In genomic region chr9:129023908-129024233, GRCh38 we compare ENCODE assay signal across 13 cellular contexts. TPM values are rescaled to one million over a fixed set of nuclear protein-coding genes. Genes with fewer than 3 reads are reported as not detected.
A peak's percentile ranks its signal among the peaks of the same experiment; 100 is the strongest.
DNase-seq lines count a peak whose midpoint lies in the region; ATAC-seq, FAIRE-seq and TF ChIP-seq lines count a peak whose summit lies in the region.
"Had no signal": no experiment of that assay in that cellular context is flagged by ENCODE, and none has a peak within 500 bp of the region (broad histone marks: within the 10 kb centered on the region; RNA-seq: fewer than 3 reads in every experiment).

No MANE protein-coding gene starts in this region.

- H4K8ac ChIP-seq in mesendoderm (ENCODE audit: low read depth, low read length): no peak overlapping the region

- no peak for FAIRE-seq in K562 (lab: Jason Lieb, UNC)

- H3K27me3 ChIP-seq in K562 (ENCODE audit: control insufficient read depth in 2 of 2, insufficient read depth in 2 of 2, low read length in 2 of 2): no peaks in the 10 kb centered on the region
- H3K27me3 ChIP-seq in mesendoderm (ENCODE audit: insufficient read depth, low read length, poor library complexity): no peaks in the 10 kb centered on the region
- no peaks in the 10 kb centered on the region for H3K27me3 ChIP-seq in stomach
- H3K27me3 ChIP-seq: cardiac muscle cell, heart left ventricle, tibial artery had no signal

- H3K27ac Mint-ChIP-seq in T-cell (no peak overlapping the region), Calu3 (ENCODE audit: unreplicated experiment) (no peak overlapping the region)

- H4K20me1 ChIP-seq in K562 (replicated peaks; ENCODE audit: control insufficient read depth, insufficient read depth, low read length): no peaks in the 10 kb centered on the region

- TF ChIP-seq EP300 in K562 (IDR thresholded peaks at IDR 0.05; ENCODE audit: low read length): no peak
- TF ChIP-seq EP300 in stomach (IDR thresholded peaks at IDR 0.05): no peak

- H4K5ac ChIP-seq in mesendoderm (ENCODE audit: low read length): no peak overlapping the region

- H2BK15ac ChIP-seq in mesendoderm (replicated peaks; ENCODE audit: low read depth): no peak overlapping the region

- in situ Hi-C loops in K562 (cut with MboI): no loop called here

- CTCF ChIA-PET in HEK293 (lab: Yijun Ruan, JAX): interaction anchor here (0.8 to 4.0 kb wide), 3 partner anchors 18 to 96 kb away, joined by 3 to 31 read pairs (median 3); no protein-coding TSS in a partner anchor
- CTCF ChIA-PET in K562 (lab: Yijun Ruan, JAX; ENCODE audit: low intra/inter-chr PET ratio): no interaction called here
- CTCF ChIA-PET in T-cell (lab: Charles Lee): interaction anchor here in 1 of 2 donors (0.6 kb wide), 1 partner anchor 667 kb away, joined by 5 read pairs; no protein-coding TSS in a partner anchor
- CTCF ChIA-PET in Calu3 (lab: Charles Lee): interaction anchor here (0.6 to 0.7 kb wide), 2 partner anchors 31 to 149 kb away, joined by 3 to 8 read pairs; no protein-coding TSS in a partner anchor

- H3K4me1 ChIP-seq in HEK293 (ENCODE audit: control insufficient read depth, insufficient read depth, low read length) (no peaks in the 10 kb centered on the region), K562 (replicated peaks in 1 of 2; ENCODE audit: control insufficient read depth in 2 of 2, insufficient read depth in 2 of 2, low read length in 2 of 2) (peaks cover 42 to 68% of the 10 kb centered on the region in 2 experiments), mesendoderm (ENCODE audit: control insufficient read depth, low read depth, low read length) (peaks cover 3% of the 10 kb centered on the region), stomach (peaks cover 39 to 65% (median 57%) of the 10 kb centered on the region in 4 donors)

- H3K9me3 Mint-ChIP-seq in T-cell: no peaks in the 10 kb centered on the region
- no peaks in the 10 kb centered on the region for H3K9me3 Mint-ChIP-seq in Calu3 (ENCODE audit: low read depth, unreplicated experiment)

- H3K4me1 Mint-ChIP-seq in T-cell: peaks cover 29 to 40% (median 37%) of the 10 kb centered on the region in 3 donors
- peaks cover 14% of the 10 kb centered on the region for H3K4me1 Mint-ChIP-seq in Calu3 (ENCODE audit: low read depth, unreplicated experiment)

- H3K4me3 ChIP-seq in HEK293 (ENCODE audit: low read depth, low read length) (no peak overlapping the region), K562 (no peak overlapping the region), mesendoderm (ENCODE audit: low read length) (no peak overlapping the region), stomach (no peak overlapping the region)
- H3K4me3 ChIP-seq: cardiac muscle cell, heart left ventricle, tibial artery had no signal

- H3K4ac ChIP-seq in mesendoderm (ENCODE audit: low read depth, low read length): no peak overlapping the region

- no peak for DNase-seq in K562 (ENCODE audit: extremely low read depth in 1 of 4, low spot score in 3 of 4)
- no peak for DNase-seq in mesendoderm
- DNase-seq in stomach: no peak
- no peak for DNase-seq in NCI-H2081 (lab: John Stamatoyannopoulos, UW)
- no peak for DNase-seq in T-cell
- no peak for DNase-seq in Calu3
- DNase-seq in NCI-H524 treated with DMSO at 0.1 percent for 48 hours (lab: John Stamatoyannopoulos, UW): no peak
- DNase-seq: activated naive CD4-positive, alpha-beta T cell treated with anti-CD3 and anti-CD28 coated beads, Interleukin-2, amount 50 U/mL, for 16 hours; T-helper 2 cell had no signal

- BruUV-seq in K562 (replicated peaks; lab: Mats Ljungman, UMichigan): no TSS peak
- no TSS peak for BruUV-seq in Calu3 (replicated peaks; lab: Mats Ljungman, UMichigan)

- H3K36me3 Mint-ChIP-seq in T-cell (peaks cover 2% of the 10 kb centered on the region), Calu3 (ENCODE audit: insufficient read depth, unreplicated experiment) (peaks cover 25% of the 10 kb centered on the region)

- no peak overlapping the region for H2AK5ac ChIP-seq in mesendoderm (ENCODE audit: low read length)

- H3K79me2 ChIP-seq in K562 (ENCODE audit: control insufficient read depth, insufficient read depth, low read length): peaks cover 62% of the 10 kb centered on the region
- H3K79me2 ChIP-seq in mesendoderm (ENCODE audit: control insufficient read depth, insufficient read depth, low read length): peaks cover 10% of the 10 kb centered on the region

- H3K9ac ChIP-seq in K562 (ENCODE audit: insufficient read depth in 1 of 2, low read depth in 2 of 2, low read length in 2 of 2) (peak overlapping the region; percentile 63 to 71; a peak in 3 of 4 replicates), mesendoderm (ENCODE audit: low read length) (peak overlapping the region; percentile 21)

- intact Hi-C loops in K562 (cut with micrococcal nuclease): no loop called here
- intact Hi-C loops in stomach (cut with DNase I; ENCODE audit: low total_unique reads): no loop called here
- intact Hi-C loops in Calu3 (cut with micrococcal nuclease; ENCODE audit: unreplicated experiment): no loop called here

- no peak overlapping the region for H3K23ac ChIP-seq in mesendoderm (ENCODE audit: low read length)

- H3K27me3 Mint-ChIP-seq in T-cell: no peaks in the 10 kb centered on the region
- no peaks in the 10 kb centered on the region for H3K27me3 Mint-ChIP-seq in Calu3 (ENCODE audit: unreplicated experiment)

- ATAC-seq in K562 (peak; percentile 3), T-cell (replicated peaks in 1 of 4) (no peak)

- H3K27ac ChIP-seq in HEK293 (ENCODE audit: extremely low read depth, low read depth, low read length) (no peak overlapping the region), K562 (ENCODE audit: extremely low read depth, low read depth, low read length) (peak overlapping the region; percentile 76), mesendoderm (ENCODE audit: low read depth, low read length) (peak overlapping the region; percentile 2), stomach (peak overlapping the region in 4 of 5 donors; percentile 57 to 87 (median 66))
- H3K27ac ChIP-seq: cardiac muscle cell, tibial artery had no signal

- no peak overlapping the region for H3K18ac ChIP-seq in mesendoderm (ENCODE audit: low read length)

- H3K9me3 ChIP-seq in HEK293 (ENCODE audit: control insufficient read depth, insufficient read depth, low read depth, low read length) (no peaks in the 10 kb centered on the region), K562 (replicated peaks; ENCODE audit: control insufficient read depth, insufficient read depth, low read depth, low read length) (no peaks in the 10 kb centered on the region), stomach (no peaks in the 10 kb centered on the region)
- H3K9me3 ChIP-seq: heart left ventricle, tibial artery had no signal

- 9% methylated on average over 4 of the region's 4 CpGs for WGBS in K562 (ENCODE audit: insufficient coverage, low coverage, missing lambda C conversion rate)
- no CpG with 5 or more reads among the region's 4 CpGs for WGBS in mesendoderm (ENCODE audit: extremely low coverage, insufficient coverage, low lambda C conversion rate)
- WGBS in stomach, 5 donors: 48 to 68% (median 60%) methylated on average over 4 of the region's 4 CpGs

- no peak overlapping the region for H3K4me3 Mint-ChIP-seq in T-cell
- H3K4me3 Mint-ChIP-seq in Calu3 (ENCODE audit: low read depth, unreplicated experiment): no peak overlapping the region

- H2BK120ac ChIP-seq in mesendoderm (ENCODE audit: low read depth, low read length): no peak overlapping the region

- H2BK5ac ChIP-seq in mesendoderm (ENCODE audit: low read length): no peak overlapping the region

- TF ChIP-seq POLR2A in K562 (conservative IDR thresholded peaks at IDR 0.05) (no peak), stomach (IDR thresholded peaks at IDR 0.05) (no peak)

- peak overlapping the region; percentile 38 for H3K56ac ChIP-seq in mesendoderm (ENCODE audit: low read length)

- H3K9me1 ChIP-seq in K562 (ENCODE audit: control insufficient read depth, insufficient read depth, low read length): peaks cover 8% of the 10 kb centered on the region

- TF ChIP-seq CTCF in HEK293 (tag by site-specific recombination; IDR thresholded peaks at IDR 0.05) (no peak), K562 (IDR thresholded peaks at IDR 0.05 in 2 of 3, conservative IDR thresholded peaks at IDR 0.05 in 1 of 3; ENCODE audit: insufficient read depth in 2 of 3, low read depth in 1 of 3, low read length in 3 of 3) (no peak), stomach (IDR thresholded peaks at IDR 0.05) (no peak), Calu3 (IDR thresholded peaks at IDR 0.05; ENCODE audit: unreplicated experiment) (no peak)

- H3K4me2 ChIP-seq in K562 (ENCODE audit: insufficient read depth, low read length) (peak overlapping the region; percentile 65), mesendoderm (ENCODE audit: low read length) (no peak overlapping the region)

- no peak overlapping the region for H2AFZ ChIP-seq in K562 (ENCODE audit: low read depth, low read length)

- TF ChIP-seq RAD21 in K562 (CRISPR knock-in tag; conservative IDR thresholded peaks at IDR 0.05 in 1 of 2, IDR thresholded peaks at IDR 0.05 in 1 of 2): no peak

- POLR2A ChIA-PET in HEK293 (lab: Yijun Ruan, JAX) (interaction anchor here (0.9 to 2.0 kb wide), 6 partner anchors 9 to 75 kb away, joined by 3 to 7 read pairs (median 4); partner anchors contain the start of genes DOLPP1 and MIGA2), K562 (lab: Yijun Ruan, JAX) (interaction anchor here (0.5 to 3.0 kb wide), 5 partner anchors 11 to 150 kb away, joined by 3 to 15 read pairs (median 4); no protein-coding TSS in a partner anchor), T-cell (lab: Charles Lee) (interaction anchor here in 1 of 2 donors (0.7 kb wide), 1 partner anchor 295 kb away, joined by 7 read pairs; no protein-coding TSS in a partner anchor)

- H3K36me3 ChIP-seq in HEK293 (ENCODE audit: control insufficient read depth in 2 of 2, insufficient read depth in 1 of 2, low read length in 2 of 2) (peaks cover 2 to 6% of the 10 kb centered on the region in 2 experiments; a peak in 2 of 3 replicates), K562 (ENCODE audit: control insufficient read depth, insufficient read depth, low read length) (peaks cover 25% of the 10 kb centered on the region; the same call in 1 of the 3 replicates), mesendoderm (ENCODE audit: control insufficient read depth, insufficient read depth, low read length) (no peaks in the 10 kb centered on the region), stomach (peaks cover 0 to 22% (median 18%) of the 10 kb centered on the region in 4 donors)
- H3K36me3 ChIP-seq: cardiac muscle cell had no signal

- peaks cover 16% of the 10 kb centered on the region for H3K79me1 ChIP-seq in mesendoderm (ENCODE audit: low read length)

RNA-seq across cellular contexts. Expression of gene SH3GLB2, which starts 4.3 kb away (rescaled TPM):
- 56.9 and 171 TPM in 2 replicates for total RNA-seq in K562 (2011; cell fraction: chromatin; rRNA removed; ENCODE audit: low replicate concordance)
- 132 and 142 TPM in 2 replicates for total RNA-seq in K562 (2011; cell fraction: nucleolus; rRNA removed)
- total RNA-seq in K562 (2011; cell fraction: nucleoplasm; rRNA removed): 83.5 and 91.6 TPM in 2 replicates
- total RNA-seq in K562 (2014; rRNA removed) (58.8 and 72.7 TPM in 2 replicates), K562 (2014; rRNA removed; fragmentation: Illumina TruSeq; extraction: Trizol) (17.3 and 23.0 TPM in 2 replicates), K562 (2015; rRNA removed; fragmentation: Illumina TruSeq; extraction: Trizol) (35.2 and 35.9 TPM in 2 replicates), K562 (2021) (88.4 and 90.2 TPM in 2 replicates), stomach (100 to 1,000 TPM in 4 of 5 donors, 10 to 100 TPM in 1; 50.5 to 408 (median 138) TPM), T-cell (100 to 1,000 TPM in 3 of 5 donors, 10 to 100 TPM in 2; 85.8 to 140 (median 131) TPM), Calu3 (2022) (66.5 and 83.8 TPM in 2 replicates)
- polyA plus RNA-seq in K562 (2011; rRNA removed) (60.6 and 64.2 TPM in 2 replicates), K562 (2014; fragmentation: Illumina TruSeq; extraction: Trizol) (63.3 and 68.6 TPM in 2 replicates), K562 (2014; fragmentation: Nextera tagmentation; extraction: Ambion mirVana) (under 1 TPM; 0.20 to 0.98 TPM), K562 (2014; rRNA removed) (118 and 124 TPM in 2 replicates), stomach (100 to 1,000 TPM in 2 of 3 donors, 10 to 100 TPM in 1; 58.2 to 113 (median 102) TPM)
- polyA plus RNA-seq in K562 (2011; cell fraction: cytosol; rRNA removed): 57.8 and 99.1 TPM in 2 replicates
- 381 and 681 TPM in 2 replicates for polyA plus RNA-seq in K562 (2011; cell fraction: nucleus; rRNA removed)
- 72.8 and 106 TPM in 2 replicates for polyA plus RNA-seq in K562 (2012)
- 7.6 and 15.5 TPM in 2 replicates for polyA minus RNA-seq in K562 (2011; rRNA and poly(A)+ RNA removed)
- 24.0 and 25.5 TPM in 2 replicates for polyA minus RNA-seq in K562 (2011; cell fraction: cytosol; rRNA and poly(A)+ RNA removed)
- 32.9 and 40.3 TPM in 2 replicates for polyA minus RNA-seq in K562 (2011; cell fraction: nucleus; rRNA and poly(A)+ RNA removed)
- polyA plus RNA-seq in mesendoderm (2013, experiment 1 of 2): 16.9 TPM
- 19.5 TPM for polyA plus RNA-seq in mesendoderm (2013, experiment 2 of 2)

RNA-seq across cellular contexts. Expression of gene MIGA2, which starts 12.6 kb away (rescaled TPM):
- total RNA-seq in K562 (2011; cell fraction: chromatin; rRNA removed; ENCODE audit: low replicate concordance): 92.3 and 308 TPM in 2 replicates
- 215 and 248 TPM in 2 replicates for total RNA-seq in K562 (2011; cell fraction: nucleolus; rRNA removed)
- 114 and 139 TPM in 2 replicates for total RNA-seq in K562 (2011; cell fraction: nucleoplasm; rRNA removed)
- 25.4 and 30.5 TPM in 2 replicates for total RNA-seq in K562 (2014; rRNA removed)
- 5.3 and 7.3 TPM in 2 replicates for total RNA-seq in K562 (2014; rRNA removed; fragmentation: Illumina TruSeq; extraction: Trizol)
- 18.0 and 22.7 TPM in 2 replicates for total RNA-seq in K562 (2015; rRNA removed; fragmentation: Illumina TruSeq; extraction: Trizol)
- 47.6 and 49.4 TPM in 2 replicates for total RNA-seq in K562 (2021)
- polyA plus RNA-seq in K562 (2011; rRNA removed): 19.8 and 37.8 TPM in 2 replicates
- 19.0 and 25.6 TPM in 2 replicates for polyA plus RNA-seq in K562 (2011; cell fraction: cytosol; rRNA removed)
- 374 and 378 TPM in 2 replicates for polyA plus RNA-seq in K562 (2011; cell fraction: nucleus; rRNA removed)
- polyA plus RNA-seq in K562 (2012): 25.3 and 34.3 TPM in 2 replicates
- 15.2 and 25.9 TPM in 2 replicates for polyA plus RNA-seq in K562 (2014; fragmentation: Illumina TruSeq; extraction: Trizol)
- under 1 TPM; 0.15 to 0.77 TPM for polyA plus RNA-seq in K562 (2014; fragmentation: Nextera tagmentation; extraction: Ambion mirVana)
- polyA plus RNA-seq in K562 (2014; rRNA removed): 51.4 and 54.1 TPM in 2 replicates
- polyA minus RNA-seq in K562 (2011; rRNA and poly(A)+ RNA removed): 7.0 and 8.3 TPM in 2 replicates
- polyA minus RNA-seq in K562 (2011; cell fraction: cytosol; rRNA and poly(A)+ RNA removed): 10.7 and 12.7 TPM in 2 replicates
- polyA minus RNA-seq in K562 (2011; cell fraction: nucleus; rRNA and poly(A)+ RNA removed): 52.0 and 76.5 TPM in 2 replicates
- polyA plus RNA-seq in mesendoderm (2013, experiment 1 of 2): 8.8 TPM
- polyA plus RNA-seq in mesendoderm (2013, experiment 2 of 2): 8.6 TPM
- 100 to 1,000 TPM in 1 of 5 donors, 10 to 100 TPM in 4; 34.5 to 175 (median 49.0) TPM for total RNA-seq in stomach
- polyA plus RNA-seq in stomach: 10 to 100 TPM in 2 of 3 donors, 1 to 10 TPM in 1; 9.0 to 28.2 (median 10.4) TPM
- 10 to 100 TPM; 60.8 to 95.7 (median 83.4) TPM for total RNA-seq in T-cell
- 17.8 and 21.2 TPM in 2 replicates for total RNA-seq in Calu3 (2022)

RNA-seq across cellular contexts. Expression of gene DOLPP1, which starts 57.0 kb away (rescaled TPM):
- 25.1 and 61.9 TPM in 2 replicates for total RNA-seq in K562 (2011; cell fraction: chromatin; rRNA removed; ENCODE audit: low replicate concordance)
- 71.3 and 71.4 TPM in 2 replicates for total RNA-seq in K562 (2011; cell fraction: nucleolus; rRNA removed)
- total RNA-seq in K562 (2011; cell fraction: nucleoplasm; rRNA removed): 60.4 and 62.9 TPM in 2 replicates
- total RNA-seq in K562 (2014; rRNA removed) (25.2 and 28.7 TPM in 2 replicates), K562 (2014; rRNA removed; fragmentation: Illumina TruSeq; extraction: Trizol) (16.1 and 20.1 TPM in 2 replicates), K562 (2015; rRNA removed; fragmentation: Illumina TruSeq; extraction: Trizol) (29.8 and 30.5 TPM in 2 replicates), K562 (2021) (37.5 and 39.8 TPM in 2 replicates), stomach (10 to 100 TPM in 4 of 5 donors, 1 to 10 TPM in 1; 5.5 to 84.0 (median 17.4) TPM), T-cell (10 to 100 TPM in 3 of 5 donors, 1 to 10 TPM in 2; 5.1 to 14.4 (median 11.8) TPM), Calu3 (2022) (14.4 and 16.1 TPM in 2 replicates)
- polyA plus RNA-seq in K562 (2011; rRNA removed) (33.4 and 36.2 TPM in 2 replicates), K562 (2014; fragmentation: Illumina TruSeq; extraction: Trizol) (34.6 and 38.7 TPM in 2 replicates), K562 (2014; fragmentation: Nextera tagmentation; extraction: Ambion mirVana) (10 to 100 TPM in 1 of 2 experiments, 1 to 10 TPM in 1; 3.0 to 19.2 TPM), K562 (2014; rRNA removed) (36.5 and 40.5 TPM in 2 replicates), stomach (10 to 100 TPM in 1 of 3 donors, 1 to 10 TPM in 2; 3.4 to 11.4 (median 8.3) TPM)
- 45.2 and 65.3 TPM in 2 replicates for polyA plus RNA-seq in K562 (2011; cell fraction: cytosol; rRNA removed)
- polyA plus RNA-seq in K562 (2011; cell fraction: nucleus; rRNA removed): 50.0 and 61.6 TPM in 2 replicates
- polyA plus RNA-seq in K562 (2012): 21.4 and 22.1 TPM in 2 replicates
- polyA minus RNA-seq in K562 (2011; rRNA and poly(A)+ RNA removed): 19.4 and 20.2 TPM in 2 replicates
- polyA minus RNA-seq in K562 (2011; cell fraction: cytosol; rRNA and poly(A)+ RNA removed): 11.6 and 13.9 TPM in 2 replicates
- polyA minus RNA-seq in K562 (2011; cell fraction: nucleus; rRNA and poly(A)+ RNA removed): 9.4 and 14.6 TPM in 2 replicates
- polyA plus RNA-seq in mesendoderm (2013, experiment 1 of 2): 31.2 TPM
- polyA plus RNA-seq in mesendoderm (2013, experiment 2 of 2): 29.1 TPM

Comparison
In these comparisons a context has a peak if more than half of its experiments do, and no peak if none do; other contexts are left out.
1. Of the 44 proteins assayed by ChIP-seq in both K562 and HEK293: peak only in K562: none; only in HEK293: PATZ1 and ZBTB17; in both: none; in neither: 42.